2 cellular contexts compared by ENCODE assay signal in genomic region chr2:42488297-42488696, GRCh38.
TF ChIP-seq lines count a peak whose summit lies in the region.

No MANE protein-coding gene starts in this region.

TF ChIP-seq in HepG2, 621 proteins besides CTCF, POLR2A, EP300 and RAD21:
- no peak for TF ChIP-seq LBX2 (CRISPR knock-in tag; IDR thresholded peaks at IDR 0.05; ENCODE audit: borderline replicate concordance)
- no peak for TF ChIP-seq KMT2B (CRISPR knock-in tag; IDR thresholded peaks at IDR 0.05)
- TF ChIP-seq GABPA (IDR thresholded peaks at IDR 0.05; ENCODE audit: low read depth, low read length): no peak
- TF ChIP-seq GABPA (CRISPR knock-in tag; IDR thresholded peaks at IDR 0.05; ENCODE audit: low read depth): no peak
- TF ChIP-seq ZNF512B (CRISPR knock-in tag; IDR thresholded peaks at IDR 0.05; ENCODE audit: borderline replicate concordance): no peak
- TF ChIP-seq ELF1 (CRISPR knock-in tag; IDR thresholded peaks at IDR 0.05): no peak
- peak; percentile 86 for TF ChIP-seq ZNF770 (CRISPR knock-in tag; IDR thresholded peaks at IDR 0.05)

TF ChIP-seq in HEK293, 187 proteins besides CTCF, POLR2A, EP300 and RAD21:
- TF ChIP-seq ZNF394 (tag by site-specific recombination; IDR thresholded peaks at IDR 0.05; ENCODE audit: borderline replicate concordance): peak; percentile 60; the same call in 1 of the 2 replicates
- TF ChIP-seq OSR2 (tag by site-specific recombination; IDR thresholded peaks at IDR 0.05): peak; percentile 16; the same call in 1 of the 2 replicates
- TF ChIP-seq ZNF660 (tag by site-specific recombination; IDR thresholded peaks at IDR 0.05): no peak
